8 cellular contexts compared by ENCODE assay signal in genomic region chr2:128232965-128233789, GRCh38.
DNase-seq lines count a peak whose midpoint lies in the region; ATAC-seq and TF ChIP-seq lines count a peak whose summit lies in the region.

No MANE protein-coding gene starts in this region.

- peak overlapping the region; percentile 97 for H2AFZ ChIP-seq in IMR-90 (replicated peaks; ENCODE audit: low read length, poor library complexity)

- no peaks in the 10 kb centered on the region; the same call in 1 of the 2 replicates for H3K27me3 ChIP-seq in IMR-90 (ENCODE audit: control insufficient read depth, insufficient read depth, low read length)

- CTCF ChIA-PET in IMR-90 (lab: Yijun Ruan, JAX): interaction anchor here (0.7 to 0.9 kb wide), 2 partner anchors 48 to 67 kb away, joined by 3 read pairs; no protein-coding TSS in a partner anchor

- peaks cover 15% of the 10 kb centered on the region for H3K4me1 ChIP-seq in IMR-90 (ENCODE audit: control insufficient read depth, insufficient read depth, low read length)

- peak overlapping the region; percentile 74; the same call in 1 of the 2 replicates for H3K14ac ChIP-seq in IMR-90 (replicated peaks; ENCODE audit: low read depth, low read length)

- no peaks in the 10 kb centered on the region for H3K27me3 Mint-ChIP-seq in natural killer cell (ENCODE audit: low read depth in 2 of 2)
- peaks cover 6 to 10% of the 10 kb centered on the region in 2 donors for H3K27me3 Mint-ChIP-seq in stimulated activated naive B cell treated with anti-CD40 and anti-IgM and Interleukin-4, amounts not matched to agents 10 μg/mL and 1 μg/mL and 100 μg/mL, for 72 hours

- peak overlapping the region; percentile 89 for H3K4me2 ChIP-seq in IMR-90 (ENCODE audit: low read depth, low read length)

- peak overlapping the region; percentile 87 for H3K4me3 Mint-ChIP-seq in natural killer cell
- H3K4me3 Mint-ChIP-seq in stimulated activated naive B cell treated with anti-CD40 and anti-IgM and Interleukin-4, amounts not matched to agents 10 μg/mL and 1 μg/mL and 100 μg/mL, for 72 hours: peak overlapping the region; percentile 77 to 87

- no peaks in the 10 kb centered on the region for H3K36me3 Mint-ChIP-seq in natural killer cell
- H3K36me3 Mint-ChIP-seq in stimulated activated naive B cell treated with anti-CD40 and anti-IgM and Interleukin-4, amounts not matched to agents 10 μg/mL and 1 μg/mL and 100 μg/mL, for 72 hours: no peaks in the 10 kb centered on the region

- no peaks in the 10 kb centered on the region for H3K9me3 ChIP-seq in IMR-90 (ENCODE audit: control insufficient read depth, insufficient read depth, low read length)

- no peaks in the 10 kb centered on the region for H3K4me1 Mint-ChIP-seq in natural killer cell
- H3K4me1 Mint-ChIP-seq in stimulated activated naive B cell treated with anti-CD40 and anti-IgM and Interleukin-4, amounts not matched to agents 10 μg/mL and 1 μg/mL and 100 μg/mL, for 72 hours: peaks cover 2 to 10% of the 10 kb centered on the region in 2 donors

- H3K79me1 ChIP-seq in IMR-90 (ENCODE audit: low read depth in 1 of 2, low read length in 2 of 2): no peaks in the 10 kb centered on the region

- peak overlapping the region; percentile 18; the same call in 1 of the 2 replicates for H3K18ac ChIP-seq in IMR-90 (ENCODE audit: low read depth, low read length)

- H2BK120ac ChIP-seq in IMR-90 (ENCODE audit: low read depth, low read length): peak overlapping the region; percentile 86

- no peaks in the 10 kb centered on the region for H3K36me3 ChIP-seq in IMR-90 (ENCODE audit: control insufficient read depth, insufficient read depth, low read length)

- TF ChIP-seq POLR2A in IMR-90 (IDR thresholded peaks at IDR 0.05; ENCODE audit: low read depth, low read length): no peak

- intact Hi-C loops in IMR-90 (cut with micrococcal nuclease): loop anchor here (1.0 to 5.0 kb wide), 3 partner anchors 49 to 171 kb away; no protein-coding TSS in a partner anchor
- intact Hi-C loops in natural killer cell (cut with micrococcal nuclease): no loop called here

- TF ChIP-seq CTCF in IMR-90 (conservative IDR thresholded peaks at IDR 0.05; ENCODE audit: low read depth, low read length) (peak; percentile 76), fibroblast of the aortic adventitia (IDR thresholded peaks at IDR 0.05; ENCODE audit: insufficient read depth, low read length) (peak; percentile 91), natural killer cell (IDR thresholded peaks at IDR 0.05) (peak; percentile 88)

- H3K27ac ChIP-seq in IMR-90 (ENCODE audit: insufficient read depth, low read length): no peak overlapping the region; the same call in 1 of the 2 replicates

- peak overlapping the region; percentile 66; the same call in 1 of the 2 replicates for H2AK5ac ChIP-seq in IMR-90 (ENCODE audit: low read depth, low read length)

- H2BK5ac ChIP-seq in IMR-90 (ENCODE audit: low read depth, low read length, poor library complexity, severe bottlenecking): no peak overlapping the region

- peaks cover 3% of the 10 kb centered on the region for H4K20me1 ChIP-seq in IMR-90 (ENCODE audit: insufficient read depth, low read length)

- DNase-seq in DMS153 treated with DMSO at 0.1 percent for 48 hours (lab: John Stamatoyannopoulos, UW; ENCODE audit: unreplicated experiment): peak; percentile 63
- DNase-seq in IMR-90: peak; percentile 66
- peak; percentile 75 for DNase-seq in RKO (ENCODE audit: low spot score)
- peak; percentile 73 for DNase-seq in activated T-helper 9 cell treated with anti-CD3 and anti-CD28 coated beads, Interleukin-2, amount 50 U/mL, for 16 hours (ENCODE audit: low read depth)
- DNase-seq in fibroblast of the aortic adventitia (ENCODE audit: low read depth): peak; percentile 65
- peak; percentile 77 for DNase-seq in natural killer cell
- DNase-seq in stimulated activated naive B cell treated with anti-CD40 and anti-IgM and Interleukin-4, amounts not matched to agents 10 μg/mL and 1 μg/mL and 100 μg/mL, for 72 hours: peak; percentile 78

- H2BK15ac ChIP-seq in IMR-90 (ENCODE audit: low read depth, low read length): no peak overlapping the region; the same call in 2 of the 3 replicates

- peak overlapping the region; percentile 56 for H4K91ac ChIP-seq in IMR-90 (ENCODE audit: insufficient read depth, low read depth, low read length)

- peak overlapping the region; percentile 40 for H3K4me3 ChIP-seq in IMR-90 (ENCODE audit: insufficient read depth, low read depth, low read length)
- peak overlapping the region; percentile 73 for H3K4me3 ChIP-seq in fibroblast of the aortic adventitia (ENCODE audit: low read depth, low read length)

- peak overlapping the region; percentile 67; the same call in 1 of the 2 replicates for H2BK20ac ChIP-seq in IMR-90 (ENCODE audit: low read depth, low read length)

- TF ChIP-seq RAD21 in IMR-90 (IDR thresholded peaks at IDR 0.05; ENCODE audit: low read length): peak; percentile 66

- 4% methylated on average over 24 of the region's 84 CpGs; no CpG with 5 or more reads in 1 of the 2 experiments for WGBS in IMR-90 (ENCODE audit: extremely low coverage in 2 of 2, insufficient read length in 1 of 2), 2 experiments

- 0 out of 2 replicates have a peak overlapping the region, but pooled peaks have one; percentile 43 for H3K56ac ChIP-seq in IMR-90 (ENCODE audit: extremely low read depth, insufficient read depth, low read length)

- peaks cover 12% of the 10 kb centered on the region for H3K9me1 ChIP-seq in IMR-90 (ENCODE audit: insufficient read depth, low read length)

- peak overlapping the region; percentile 61 for H3K9ac ChIP-seq in IMR-90 (ENCODE audit: low read depth, low read length)

- H3K27ac Mint-ChIP-seq in natural killer cell: peak overlapping the region in 1 of 2 donors; percentile 75
- peak overlapping the region; percentile 42 for H3K27ac Mint-ChIP-seq in stimulated activated naive B cell treated with anti-CD40 and anti-IgM and Interleukin-4, amounts not matched to agents 10 μg/mL and 1 μg/mL and 100 μg/mL, for 72 hours

- no peaks in the 10 kb centered on the region for H3K9me3 Mint-ChIP-seq in natural killer cell
- no peaks in the 10 kb centered on the region for H3K9me3 Mint-ChIP-seq in stimulated activated naive B cell treated with anti-CD40 and anti-IgM and Interleukin-4, amounts not matched to agents 10 μg/mL and 1 μg/mL and 100 μg/mL, for 72 hours

- H3K4ac ChIP-seq in IMR-90 (ENCODE audit: low read depth, low read length): peak overlapping the region; percentile 77

- dilution Hi-C loops in IMR-90 (cut with HindIII; ENCODE audit: low sequenced_read_pairs, unreplicated experiment): no loop called here

- peak overlapping the region; percentile 90 for H3K23ac ChIP-seq in IMR-90 (ENCODE audit: low read depth, low read length)

- H4K8ac ChIP-seq in IMR-90 (ENCODE audit: low read depth in 2 of 2, low read length in 2 of 2): peak overlapping the region; percentile 47 to 72; a peak in 3 of 4 replicates

- BruUV-seq in IMR-90 (replicated peaks; lab: Mats Ljungman, UMichigan): no TSS peak

- peak overlapping the region; percentile 92 for H2AK9ac ChIP-seq in IMR-90 (replicated peaks; ENCODE audit: low read depth, low read length, poor library complexity)

- 0 out of 2 replicates have a peak overlapping the region, but pooled peaks have one; percentile 9 for H4K5ac ChIP-seq in IMR-90 (ENCODE audit: low read depth, low read length)

- ATAC-seq in GM21576 (IDR thresholded peaks at IDR 0.05; ENCODE audit: unreplicated experiment) (peak; percentile 97), IMR-90 (ENCODE audit: low read depth) (peak; percentile 91), natural killer cell (peak; percentile 97 to 99 (median 98))
- ATAC-seq in stimulated activated naive B cell treated with anti-CD40 and anti-IgM and Interleukin-4, amounts not matched to agents 10 μg/mL and 1 μg/mL and 100 μg/mL, for 72 hours (replicated peaks): peak; percentile 97 to 98

- in situ Hi-C loops in IMR-90 (cut with MboI; ENCODE audit: low sequenced_read_pairs): no loop called here

- POLR2A ChIA-PET in IMR-90 (lab: Charles Lee; ENCODE audit: unreplicated experiment): no interaction called here

TF ChIP-seq in IMR-90, 13 proteins besides CTCF, POLR2A, EP300 and RAD21:
- no peak for TF ChIP-seq RFX5 (IDR thresholded peaks at IDR 0.05; ENCODE audit: low read depth, low read length)
- no peak for TF ChIP-seq CHD1 (IDR thresholded peaks at IDR 0.05; ENCODE audit: low read depth, low read length)
- TF ChIP-seq ELK1 (IDR thresholded peaks at IDR 0.05; ENCODE audit: borderline replicate concordance, low read depth, low read length): no peak
- no peak for TF ChIP-seq USF2 (IDR thresholded peaks at IDR 0.05; ENCODE audit: low read depth, low read length)
- TF ChIP-seq RCOR1 (IDR thresholded peaks at IDR 0.05; ENCODE audit: insufficient replicate concordance, low read length): no peak
- TF ChIP-seq BHLHE40 (IDR thresholded peaks at IDR 0.05; ENCODE audit: low read depth, low read length): no peak
- TF ChIP-seq SMC3 (IDR thresholded peaks at IDR 0.05; ENCODE audit: low read depth, low read length): peak; percentile 65
- no peak for TF ChIP-seq CEBPB (IDR thresholded peaks at IDR 0.05; ENCODE audit: low read depth, low read length)
- peak; percentile 42; the same call in 1 of the 2 replicates for TF ChIP-seq MXI1 (IDR thresholded peaks at IDR 0.05; ENCODE audit: borderline replicate concordance, low read depth, low read length)
- no peak for TF ChIP-seq MAFK (IDR thresholded peaks at IDR 0.05; ENCODE audit: low read depth, low read length)
- TF ChIP-seq FOS (IDR thresholded peaks at IDR 0.05; ENCODE audit: low read depth, low read length): no peak
- peak; percentile 71; the same call in 1 of the 2 replicates for TF ChIP-seq MAZ (IDR thresholded peaks at IDR 0.05; ENCODE audit: borderline replicate concordance, low read depth, low read length)
- TF ChIP-seq NFE2L2 (IDR thresholded peaks at IDR 0.05; ENCODE audit: low read depth, low read length): no peak
